Comparison of ENCODE assay signal across 23 cellular contexts in genomic region chr11:1223346-1224108, GRCh38. TPM values are rescaled to one million over a fixed set of nuclear protein-coding genes. Genes with fewer than 3 reads are reported as not detected.
DNase-seq lines count a peak whose midpoint lies in the region; ATAC-seq and TF ChIP-seq lines count a peak whose summit lies in the region.
"Had no signal": no experiment of that assay in that cellular context is flagged by ENCODE, and none has a peak within 500 bp of the region (broad histone marks: within the 10 kb centered on the region; RNA-seq: fewer than 3 reads in every experiment).

No MANE protein-coding gene starts in this region.

- WGBS in right cardiac atrium, result 70% methylated on average over 22 of the region's 22 CpGs
- WGBS in psoas muscle, 3 donors, result 45 to 49% (median 48%) methylated on average over 17 to 22 of the region's 22 CpGs

- POLR2A ChIA-PET in naive thymus-derived CD4-positive, alpha-beta T cell (lab: Charles Lee), result no interaction called here

- H3K27me3 ChIP-seq in right cardiac atrium (ENCODE audit: control insufficient read depth, insufficient read depth) (no peaks in the 10 kb centered on the region), psoas muscle (ENCODE audit: insufficient read depth in 3 of 3, low read length in 2 of 3) (peaks cover 0 to 86% (median 13%) of the 10 kb centered on the region in 3 donors)
- no peaks in the 10 kb centered on the region for H3K27me3 ChIP-seq in naive thymus-derived CD4-positive, alpha-beta T cell (ENCODE audit: control insufficient read depth in 2 of 2, insufficient read depth in 2 of 2, low read length in 2 of 2)

- H3K27ac ChIP-seq in right cardiac atrium (ENCODE audit: low read length) (no peak overlapping the region), psoas muscle (no peak overlapping the region)
- no peak overlapping the region for H3K27ac ChIP-seq in naive thymus-derived CD4-positive, alpha-beta T cell (ENCODE audit: low read depth, low read length)
- H3K27ac ChIP-seq: coronary artery, skin epidermis had no signal

- peaks cover 0 to 1% (median 0%) of the 10 kb centered on the region in 11 donors for H3K9me3 Mint-ChIP-seq in naive thymus-derived CD4-positive, alpha-beta T cell

- H3K9me3 ChIP-seq in right cardiac atrium (ENCODE audit: control insufficient read depth, low read length) (no peaks in the 10 kb centered on the region), psoas muscle (no peaks in the 10 kb centered on the region)
- no peaks in the 10 kb centered on the region for H3K9me3 ChIP-seq in naive thymus-derived CD4-positive, alpha-beta T cell (ENCODE audit: control insufficient read depth in 2 of 3, low read length in 3 of 3)
- H3K9me3 ChIP-seq: tibial nerve had no signal

- peak; percentile 3 for DNase-seq in ELF-1 (ENCODE audit: low read depth, low spot score)
- peak; percentile 85 for DNase-seq in NCI-H69 (lab: John Stamatoyannopoulos, UW)
- peak; percentile 8 to 45 (median 22) for DNase-seq in right cardiac atrium
- peak; percentile 6 to 48 for DNase-seq in psoas muscle
- DNase-seq in naive thymus-derived CD4-positive, alpha-beta T cell, result no peak
- no peak for DNase-seq in NCI-H2227 (lab: John Stamatoyannopoulos, UW; ENCODE audit: unreplicated experiment)
- DNase-seq: activated CD8-positive, alpha-beta memory T cell treated with anti-CD3 and anti-CD28 coated beads, Interleukin-2, amount 50 U/mL, for 48 hours; activated naive CD4-positive, alpha-beta T cell; C1 segment of cervical spinal cord; DND-41; foreskin fibroblast; KBM-7; NCI-H1092; NCI-H2107; NCI-H82; SHP77 treated with DMSO at 0.1 percent for 48 hours had no signal

- no peak overlapping the region for H3K4me3 ChIP-seq in right cardiac atrium (ENCODE audit: low read length)
- H3K4me3 ChIP-seq in psoas muscle, result no peak overlapping the region
- H3K4me3 ChIP-seq in naive thymus-derived CD4-positive, alpha-beta T cell (ENCODE audit: low read length), result no peak overlapping the region
- H3K4me3 ChIP-seq: coronary artery, skin epidermis, tibial nerve had no signal

- peaks cover 0 to 12% (median 0%) of the 10 kb centered on the region in 5 donors for H3K27me3 Mint-ChIP-seq in naive thymus-derived CD4-positive, alpha-beta T cell

- intact Hi-C loops in right cardiac atrium (cut with DNase I), result no loop called here
- intact Hi-C loops in psoas muscle (cut with DNase I), result no loop called here
- intact Hi-C loops in naive thymus-derived CD4-positive, alpha-beta T cell (cut with micrococcal nuclease), result no loop called here

- H3K4me3 Mint-ChIP-seq in naive thymus-derived CD4-positive, alpha-beta T cell, result no peak overlapping the region

- no peak for TF ChIP-seq CTCF in psoas muscle (IDR thresholded peaks at IDR 0.05)

- no peak overlapping the region for H3K27ac Mint-ChIP-seq in naive thymus-derived CD4-positive, alpha-beta T cell

- no peak for ATAC-seq in right cardiac atrium
- ATAC-seq in psoas muscle, result no peak
- ATAC-seq in naive thymus-derived CD4-positive, alpha-beta T cell, result no peak
- ATAC-seq in HG03097 (IDR thresholded peaks at IDR 0.05; ENCODE audit: low FRiP score, unreplicated experiment), result no peak
- ATAC-seq: activated CD4-positive, CD25-positive, alpha-beta regulatory T cell treated with anti-CD3 and anti-CD28 coated beads, Interleukin-2, amount 50 U/mL, for 24 hours had no signal

- H3K4me1 ChIP-seq in right cardiac atrium (ENCODE audit: control insufficient read depth, insufficient read depth, low read length) (no peaks in the 10 kb centered on the region), psoas muscle (no peaks in the 10 kb centered on the region)
- H3K4me1 ChIP-seq in naive thymus-derived CD4-positive, alpha-beta T cell (ENCODE audit: control insufficient read depth in 2 of 2, insufficient read depth in 2 of 2, low read length in 2 of 2), result no peaks in the 10 kb centered on the region

- H3K4me1 Mint-ChIP-seq in naive thymus-derived CD4-positive, alpha-beta T cell, result no peaks in the 10 kb centered on the region

- CTCF ChIA-PET in naive thymus-derived CD4-positive, alpha-beta T cell (lab: Charles Lee), result no interaction called here

- H3K36me3 ChIP-seq in psoas muscle (ENCODE audit: insufficient read depth in 1 of 2, low read depth in 1 of 2), result no peaks in the 10 kb centered on the region
- H3K36me3 ChIP-seq in naive thymus-derived CD4-positive, alpha-beta T cell (ENCODE audit: control insufficient read depth in 2 of 3, insufficient read depth in 3 of 3, low read length in 3 of 3), result no peaks in the 10 kb centered on the region
- H3K36me3 ChIP-seq: tibial nerve had no signal

- no peaks in the 10 kb centered on the region for H3K36me3 Mint-ChIP-seq in naive thymus-derived CD4-positive, alpha-beta T cell

RNA-seq across cellular contexts. Expression of gene MUC5B, which starts 0.7 kb away (rescaled TPM):
- total RNA-seq in right cardiac atrium (not detected), psoas muscle (under 1 TPM in 3 of 4 donors, not detected in 1; 0.02 to 0.41 (median 0.20) TPM)
- polyA plus RNA-seq in right cardiac atrium (under 0.01 TPM), psoas muscle (under 1 TPM in 1 of 3 donors, not detected in 2; under 0.01 TPM)
- total RNA-seq in naive thymus-derived CD4-positive, alpha-beta T cell, result not detected
- polyA plus RNA-seq in naive thymus-derived CD4-positive, alpha-beta T cell, result not detected
- total RNA-seq: endothelial cell of umbilical vein; T-helper 2 cell treated with Interferon-gamma antibody and Interleukin-4, amounts not matched to agents 100 ng/mL and 5 ng/mL, for 36 hours had no signal
- polyA plus RNA-seq: endothelial cell of umbilical vein had no signal

Comparison
In these comparisons a context has a peak if more than half of its experiments do, and no peak if none do; other contexts are left out.
1. DNase-seq: peak in ELF-1 (single experiment), NCI-H69 (single experiment), right cardiac atrium (3 of 3) and psoas muscle (2 of 2); none in naive thymus-derived CD4-positive, alpha-beta T cell (0 of 9) and NCI-H2227 (single experiment).